In the genomic region with DNA sequence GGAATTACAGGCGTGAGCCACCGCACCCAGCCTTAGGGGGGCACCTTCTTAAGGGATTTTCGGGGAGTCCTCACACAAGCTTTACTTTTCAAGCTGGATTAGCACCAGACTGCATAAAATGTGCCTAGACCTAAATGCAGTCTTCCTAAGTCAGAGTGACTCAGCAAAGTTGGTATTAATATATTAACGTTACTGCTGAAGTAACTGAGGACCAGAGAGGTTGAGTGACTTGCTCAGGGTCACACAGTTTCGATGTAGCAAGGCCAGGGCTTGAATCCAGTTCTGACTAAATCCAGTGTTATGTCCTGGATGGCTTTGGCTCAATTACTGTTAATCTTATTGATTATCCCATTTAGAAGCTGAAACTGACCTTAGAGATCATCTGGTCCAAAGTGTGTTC, we compare ENCODE assay signal across 13 cellular contexts.
"Had no signal": no experiment of that assay in that cellular context is flagged by ENCODE, and none has a peak within 500 bp of the region (broad histone marks: within the 10 kb centered on the region; RNA-seq: fewer than 3 reads in every experiment).

No MANE protein-coding gene starts in this region.

- H3K4me3 Mint-ChIP-seq: activated CD4-positive, alpha-beta T cell treated with anti-CD3 and anti-CD28 coated beads, Interleukin-2, amount 10 ng/mL, durations not matched to agents 7 days and 5 days; activated CD8-positive, alpha-beta memory T cell treated with anti-CD3 and anti-CD28 coated beads, Interleukin-2, amount 10 ng/mL, durations not matched to agents 7 days and 5 days; mesothelial cell of epicardium; neural progenitor cell; T-helper 1 cell treated with Interleukin-12 subunit alpha and Interleukin-12 subunit beta and Interleukin-4 antibody, amounts not matched to agents 30 μg/mL and 1 μg/mL, for 36 hours; WTC11 had no signal

- H3K4me1 ChIP-seq: neural progenitor cell had no signal

- ATAC-seq: activated CD8-positive, alpha-beta memory T cell treated with anti-CD3 and anti-CD28 coated beads, Interleukin-2, amount 10 ng/mL, durations not matched to agents 7 days and 5 days; WTC11 had no signal

- H3K27me3 Mint-ChIP-seq: activated CD4-positive, alpha-beta T cell treated with anti-CD3 and anti-CD28 coated beads, Interleukin-2, amount 10 ng/mL, durations not matched to agents 7 days and 5 days; activated CD8-positive, alpha-beta memory T cell treated with anti-CD3 and anti-CD28 coated beads, Interleukin-2, amount 10 ng/mL, durations not matched to agents 7 days and 5 days had no signal

- H3K36me3 ChIP-seq: neural progenitor cell had no signal

- H3K4me1 Mint-ChIP-seq: activated CD4-positive, alpha-beta T cell treated with anti-CD3 and anti-CD28 coated beads, Interleukin-2, amount 10 ng/mL, durations not matched to agents 7 days and 5 days; mesothelial cell of epicardium; neural progenitor cell; WTC11 had no signal

- H3K27ac Mint-ChIP-seq: activated CD8-positive, alpha-beta memory T cell treated with anti-CD3 and anti-CD28 coated beads, Interleukin-2, amount 10 ng/mL, durations not matched to agents 7 days and 5 days; mesothelial cell of epicardium; neural progenitor cell; T-helper 1 cell treated with Interleukin-12 subunit alpha and Interleukin-12 subunit beta and Interleukin-4 antibody, amounts not matched to agents 30 μg/mL and 1 μg/mL, for 36 hours had no signal

- H3K27me3 ChIP-seq: neural progenitor cell had no signal

- H3K4me3 ChIP-seq: neural progenitor cell had no signal

- DNase-seq: activated CD4-positive, alpha-beta T cell treated with anti-CD3 and anti-CD28 coated beads, Interleukin-2, amount 10 ng/mL, durations not matched to agents 7 days and 5 days; activated CD8-positive, alpha-beta memory T cell treated with anti-CD3 and anti-CD28 coated beads, Interleukin-2, amount 10 ng/mL, durations not matched to agents 7 days and 5 days; anterior cingulate cortex; kidney; retina; Right ventricle myocardium superior; SK-N-SH; small intestine; trophoblast cell had no signal

- H3K27ac ChIP-seq: neural progenitor cell had no signal

- H3K9me3 Mint-ChIP-seq: activated CD4-positive, alpha-beta T cell treated with anti-CD3 and anti-CD28 coated beads, Interleukin-2, amount 10 ng/mL, durations not matched to agents 7 days and 5 days; mesothelial cell of epicardium; neural progenitor cell; T-helper 1 cell treated with Interleukin-12 subunit alpha and Interleukin-12 subunit beta and Interleukin-4 antibody, amounts not matched to agents 30 μg/mL and 1 μg/mL, for 36 hours; WTC11 had no signal

- H3K9me3 ChIP-seq: SK-N-SH had no signal
